30 cellular contexts compared by ENCODE assay signal in the genomic region with DNA sequence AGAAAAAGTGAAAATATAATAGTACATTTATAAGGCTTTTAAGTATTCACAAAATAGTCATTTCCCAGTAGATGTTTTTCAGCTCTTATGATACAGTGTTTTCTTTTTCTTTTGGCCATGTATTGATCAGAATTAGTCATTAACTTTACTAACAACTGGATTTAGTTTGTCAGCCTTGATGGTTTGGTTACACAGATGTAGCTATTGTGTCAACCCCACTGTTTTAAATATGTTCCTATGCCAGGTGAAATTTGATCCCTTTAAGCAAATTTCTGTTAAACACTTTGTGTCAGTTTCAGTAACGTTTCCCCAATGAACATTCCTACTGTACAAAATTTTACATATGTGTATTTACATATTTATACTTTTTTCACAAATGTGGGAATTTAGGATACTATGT.
DNase-seq lines count a peak whose midpoint lies in the region; TF ChIP-seq lines count a peak whose summit lies in the region.
"Had no signal": no experiment of that assay in that cellular context is flagged by ENCODE, and none has a peak within 500 bp of the region (broad histone marks: within the 10 kb centered on the region; RNA-seq: fewer than 3 reads in every experiment).

No MANE protein-coding gene starts in this region.

- H3K36me3 ChIP-seq in A673 (ENCODE audit: insufficient read depth, low read length, poor library complexity, severe bottlenecking), result no peaks in the 10 kb centered on the region
- H3K36me3 ChIP-seq: ascending aorta, cardiac muscle cell, gastroesophageal sphincter, transverse colon, WERI-Rb-1 had no signal

- POLR2A ChIA-PET in A673 (lab: Charles Lee; ENCODE audit: low non-redundant PET), result no interaction called here

- CTCF ChIA-PET in A673 (lab: Charles Lee), result no interaction called here

- intact Hi-C loops in A673 (cut with micrococcal nuclease; ENCODE audit: unreplicated experiment), result loop anchor here (1.0 kb wide), 1 partner anchor 176 kb away; no protein-coding TSS in a partner anchor
- intact Hi-C loops in dorsolateral prefrontal cortex (cut with DNase I), result loop anchor here in 1 of 2 donors (10.0 kb wide), 1 partner anchor 472 kb away; no protein-coding TSS in a partner anchor
- intact Hi-C loops in activated T-helper 1 cell treated with anti-CD3 and anti-CD28 coated beads, Interleukin-12 subunit alpha, Interleukin-12 subunit beta, Interleukin-2, Interleukin-4 antibody, amounts not matched to agents 30 ng/mL and 10 ng/mL and 1 ng/mL, durations not matched to agents 14 hours and 24 hours and 36 hours (cut with micrococcal nuclease), result loop anchor here (10.0 kb wide), 1 partner anchor 1512 kb away; a partner anchor contains a TSS

- no peak overlapping the region for H3K27ac Mint-ChIP-seq in activated T-helper 1 cell treated with anti-CD3 and anti-CD28 coated beads, Interleukin-12 subunit alpha, Interleukin-12 subunit beta, Interleukin-2, Interleukin-4 antibody, amounts not matched to agents 30 ng/mL and 10 ng/mL and 1 ng/mL, durations not matched to agents 14 hours and 24 hours and 36 hours
- H3K27ac Mint-ChIP-seq: activated CD4-positive, alpha-beta T cell treated with anti-CD3 and anti-CD28 coated beads, Interleukin-2, amount 10 ng/mL, durations not matched to agents 7 days and 5 days; activated T-helper 2 cell treated with anti-CD3 and anti-CD28 coated beads, Interferon-gamma antibody, Interleukin-2, Interleukin-4, amounts not matched to agents 10 μg/mL and 5 μg/mL and 100 μg/mL, durations not matched to agents 14 hours and 24 hours and 36 hours; CD4-positive, CD25-positive, alpha-beta regulatory T cell had no signal

- peak overlapping the region; percentile 30 for H3K4me3 ChIP-seq in A673 (ENCODE audit: low read depth, low read length, poor library complexity, severe bottlenecking)
- no peak overlapping the region for H3K4me3 ChIP-seq in dorsolateral prefrontal cortex
- H3K4me3 ChIP-seq: ascending aorta, cardiac muscle cell, coronary artery, gastroesophageal sphincter, hepatocyte, PC-9, transverse colon had no signal

- H3K27me3 ChIP-seq in A673 (replicated peaks; ENCODE audit: insufficient read depth, low read depth, low read length, poor library complexity) (no peaks in the 10 kb centered on the region), dorsolateral prefrontal cortex (no peaks in the 10 kb centered on the region)
- H3K27me3 ChIP-seq: ascending aorta, cardiac muscle cell, gastroesophageal sphincter, hepatocyte, transverse colon had no signal

- peaks cover 34% of the 10 kb centered on the region for H3K4me1 ChIP-seq in A673 (ENCODE audit: insufficient read depth, low read length, poor library complexity, severe bottlenecking)

- no peak overlapping the region for H3K4me3 Mint-ChIP-seq in activated T-helper 1 cell treated with anti-CD3 and anti-CD28 coated beads, Interleukin-12 subunit alpha, Interleukin-12 subunit beta, Interleukin-2, Interleukin-4 antibody, amounts not matched to agents 30 ng/mL and 10 ng/mL and 1 ng/mL, durations not matched to agents 14 hours and 24 hours and 36 hours
- H3K4me3 Mint-ChIP-seq: activated CD4-positive, alpha-beta T cell treated with anti-CD3 and anti-CD28 coated beads, Interleukin-2, amount 10 ng/mL, durations not matched to agents 7 days and 5 days; activated naive CD4-positive, alpha-beta T cell treated with anti-CD3 and anti-CD28 coated beads, Interleukin-2, amount 50 U/mL, for 24 hours; CD4-positive, CD25-positive, alpha-beta regulatory T cell had no signal

- no peaks in the 10 kb centered on the region for H3K36me3 Mint-ChIP-seq in activated T-helper 1 cell treated with anti-CD3 and anti-CD28 coated beads, Interleukin-12 subunit alpha, Interleukin-12 subunit beta, Interleukin-2, Interleukin-4 antibody, amounts not matched to agents 30 ng/mL and 10 ng/mL and 1 ng/mL, durations not matched to agents 14 hours and 24 hours and 36 hours (ENCODE audit: low read depth)
- H3K36me3 Mint-ChIP-seq: activated naive CD4-positive, alpha-beta T cell treated with anti-CD3 and anti-CD28 coated beads, Interleukin-2, amount 50 U/mL, for 24 hours; CD4-positive, CD25-positive, alpha-beta regulatory T cell had no signal

- H3K27ac ChIP-seq in A673 (ENCODE audit: low read depth, low read length, poor library complexity, severe bottlenecking), result peak overlapping the region; percentile 31
- H3K27ac ChIP-seq in dorsolateral prefrontal cortex, result peak overlapping the region in 34 of 59 donors; percentile 0 to 100 (median 99)
- H3K27ac ChIP-seq: ascending aorta, cardiac muscle cell, coronary artery, gastroesophageal sphincter, hepatocyte, PC-9, transverse colon, WERI-Rb-1 had no signal

- no peaks in the 10 kb centered on the region for H3K27me3 Mint-ChIP-seq in activated T-helper 1 cell treated with anti-CD3 and anti-CD28 coated beads, Interleukin-12 subunit alpha, Interleukin-12 subunit beta, Interleukin-2, Interleukin-4 antibody, amounts not matched to agents 30 ng/mL and 10 ng/mL and 1 ng/mL, durations not matched to agents 14 hours and 24 hours and 36 hours (ENCODE audit: insufficient read depth)
- H3K27me3 Mint-ChIP-seq: activated CD4-positive, alpha-beta T cell treated with anti-CD3 and anti-CD28 coated beads, Interleukin-2, amount 10 ng/mL, durations not matched to agents 7 days and 5 days; activated naive CD4-positive, alpha-beta T cell treated with anti-CD3 and anti-CD28 coated beads, Interleukin-2, amount 50 U/mL, for 24 hours had no signal

- TF ChIP-seq CTCF in A673 (conservative IDR thresholded peaks at IDR 0.05; ENCODE audit: low read depth, low read length) (no peak), dorsolateral prefrontal cortex (IDR thresholded peaks at IDR 0.05 in 54 of 56, conservative IDR thresholded peaks at IDR 0.05 in 2 of 56; ENCODE audit: low read depth in 1 of 56, partially characterized antibody in 56 of 56) (no peak)

- peaks cover 27% of the 10 kb centered on the region for H3K4me1 Mint-ChIP-seq in activated T-helper 1 cell treated with anti-CD3 and anti-CD28 coated beads, Interleukin-12 subunit alpha, Interleukin-12 subunit beta, Interleukin-2, Interleukin-4 antibody, amounts not matched to agents 30 ng/mL and 10 ng/mL and 1 ng/mL, durations not matched to agents 14 hours and 24 hours and 36 hours (ENCODE audit: low read depth)

- no peaks in the 10 kb centered on the region for H3K9me3 ChIP-seq in A673 (ENCODE audit: low read depth, low read length, poor library complexity, severe bottlenecking)
- H3K9me3 ChIP-seq: ascending aorta, gastroesophageal sphincter, transverse colon had no signal

- peaks cover 8% of the 10 kb centered on the region for H3K9me3 Mint-ChIP-seq in activated T-helper 1 cell treated with anti-CD3 and anti-CD28 coated beads, Interleukin-12 subunit alpha, Interleukin-12 subunit beta, Interleukin-2, Interleukin-4 antibody, amounts not matched to agents 30 ng/mL and 10 ng/mL and 1 ng/mL, durations not matched to agents 14 hours and 24 hours and 36 hours
- H3K9me3 Mint-ChIP-seq: activated naive CD4-positive, alpha-beta T cell treated with anti-CD3 and anti-CD28 coated beads, Interleukin-2, amount 50 U/mL, for 24 hours had no signal

- BruUV-seq in A673 (replicated peaks; lab: Mats Ljungman, UMichigan), result no TSS peak

- DNase-seq in NCI-H146 (lab: John Stamatoyannopoulos, UW), result peak; percentile 37
- DNase-seq in NCI-H146 treated with DMSO at 0.1 percent for 48 hours (lab: John Stamatoyannopoulos, UW; ENCODE audit: unreplicated experiment), result no peak
- DNase-seq in A673 (ENCODE audit: low spot score), result no peak
- DNase-seq in NCI-H748 (lab: John Stamatoyannopoulos, UW; ENCODE audit: unreplicated experiment), result peak; percentile 91
- no peak for DNase-seq in dorsolateral prefrontal cortex
- no peak for DNase-seq in activated T-helper 1 cell treated with anti-CD3 and anti-CD28 coated beads, Interleukin-12 subunit alpha, Interleukin-12 subunit beta, Interleukin-2, Interleukin-4 antibody, amounts not matched to agents 30 ng/mL and 10 ng/mL and 1 ng/mL, durations not matched to agents 14 hours and 24 hours and 36 hours (ENCODE audit: low spot score)
- DNase-seq in DMS79 (lab: John Stamatoyannopoulos, UW), result no peak
- no peak for DNase-seq in activated T-cell treated with anti-CD3 and anti-CD28 coated beads, Interleukin-2, amount 50 U/mL, for 48 hours
- DNase-seq: 8988T; activated CD4-positive, alpha-beta T cell treated with anti-CD3 and anti-CD28 coated beads, Interleukin-2, amount 10 ng/mL, durations not matched to agents 7 days and 5 days; CD4-positive, CD25-positive, alpha-beta regulatory T cell; IMR-90; NCI-H1417 treated with DMSO at 0.1 percent for 48 hours; NCI-H82; PC-9; posterior cingulate gyrus; right cardiac atrium; SHP77; stimulated activated CD4-positive, alpha-beta T cell treated with anti-CD3 and anti-CD28 coated beads, Interleukin-2, amount 100 ng/mL, for 24 hours; SW 1271; T1000; transverse colon; WERI-Rb-1 had no signal

Comparison
In these comparisons a context has a peak if more than half of its experiments do, and no peak if none do; other contexts are left out.
1. DNase-seq: peak in NCI-H146 (single experiment) and NCI-H748 (single experiment); none in NCI-H146 treated with DMSO at 0.1 percent for 48 hours (single experiment), A673 (single experiment), dorsolateral prefrontal cortex (0 of 10), activated T-helper 1 cell treated with anti-CD3 and anti-CD28 coated beads, Interleukin-12 subunit alpha, Interleukin-12 subunit beta, Interleukin-2, Interleukin-4 antibody, amounts not matched to agents 30 ng/mL and 10 ng/mL and 1 ng/mL, durations not matched to agents 14 hours and 24 hours and 36 hours (single experiment), DMS79 (single experiment) and activated T-cell treated with anti-CD3 and anti-CD28 coated beads, Interleukin-2, amount 50 U/mL, for 48 hours (0 of 2).